In the genomic region with DNA sequence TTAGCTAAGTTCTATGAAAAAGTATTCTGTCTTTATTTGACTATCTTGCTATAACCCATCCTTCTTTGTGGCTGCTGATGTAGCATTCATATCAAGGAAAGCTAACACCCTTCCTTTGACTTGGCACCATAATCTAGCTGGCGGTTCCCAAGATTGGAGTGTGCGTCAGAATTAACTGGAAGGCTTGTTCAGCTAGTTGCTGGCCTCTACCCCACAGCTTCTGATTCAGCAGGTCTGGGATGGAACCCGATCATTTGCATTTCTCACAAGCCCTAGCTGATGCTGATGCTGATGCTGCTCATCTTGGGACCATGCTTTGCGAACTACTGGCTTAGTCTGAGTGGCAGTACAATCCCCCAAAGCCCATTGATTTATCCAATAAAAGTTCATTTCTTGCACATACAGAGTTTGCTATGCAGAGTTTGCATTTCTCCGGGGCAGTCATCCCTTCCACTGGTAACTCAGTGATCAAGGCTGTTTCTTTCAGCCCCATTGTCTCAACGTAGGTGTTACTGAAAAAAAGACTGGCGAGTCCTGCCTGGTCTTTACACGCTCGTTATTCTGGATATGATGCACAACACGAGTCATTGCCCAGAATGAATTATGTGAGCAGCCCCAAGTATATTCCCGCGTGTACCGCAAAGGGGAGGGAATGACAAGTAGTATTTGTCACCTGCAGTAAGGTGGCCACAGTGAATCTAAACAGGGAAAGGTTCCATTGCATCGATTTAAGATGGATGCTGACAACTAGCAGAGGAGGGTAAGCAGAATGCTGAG, we compare ENCODE assay signal across 19 cellular contexts.
DNase-seq lines count a peak whose midpoint lies in the region; ATAC-seq and TF ChIP-seq lines count a peak whose summit lies in the region.
"Had no signal": no experiment of that assay in that cellular context is flagged by ENCODE, and none has a peak within 500 bp of the region (broad histone marks: within the 10 kb centered on the region; RNA-seq: fewer than 3 reads in every experiment).

No MANE protein-coding gene starts in this region.

- no peaks in the 10 kb centered on the region for H3K36me3 Mint-ChIP-seq in activated CD4-positive, alpha-beta T cell treated with anti-CD3 and anti-CD28 coated beads, Interleukin-2, amount 10 ng/mL, durations not matched to agents 24 days and 14 days (ENCODE audit: low read depth)
- H3K36me3 Mint-ChIP-seq in endodermal cell (ENCODE audit: low read depth): peaks cover 65% of the 10 kb centered on the region

- H3K9me3 Mint-ChIP-seq in activated CD4-positive, alpha-beta T cell treated with anti-CD3 and anti-CD28 coated beads, Interleukin-2, amount 10 ng/mL, durations not matched to agents 24 days and 14 days: no peaks in the 10 kb centered on the region
- no peaks in the 10 kb centered on the region for H3K9me3 Mint-ChIP-seq in endodermal cell
- H3K9me3 Mint-ChIP-seq: activated T-cell treated with anti-CD3 and anti-CD28 coated beads, Interleukin-2, amount 50 U/mL, for 4 hours; CD4-positive, alpha-beta T cell had no signal

- no peak overlapping the region for H3K4me3 Mint-ChIP-seq in activated CD4-positive, alpha-beta T cell treated with anti-CD3 and anti-CD28 coated beads, Interleukin-2, amount 10 ng/mL, durations not matched to agents 24 days and 14 days
- no peak overlapping the region for H3K4me3 Mint-ChIP-seq in endodermal cell
- H3K4me3 Mint-ChIP-seq: activated T-cell treated with anti-CD3 and anti-CD28 coated beads, Interleukin-2, amount 50 U/mL, for 4 hours; CD4-positive, alpha-beta T cell had no signal

- no peak for DNase-seq in activated CD4-positive, alpha-beta T cell treated with anti-CD3 and anti-CD28 coated beads, Interleukin-2, amount 10 ng/mL, durations not matched to agents 24 days and 14 days
- DNase-seq in activated CD4-positive, alpha-beta T cell treated with anti-CD3 and anti-CD28 coated beads, Interleukin-2, amount 50 U/mL, for 4 hours: no peak
- DNase-seq in endodermal cell (peak; percentile 15), prostate gland (ENCODE audit: low spot score) (no peak), HAP-1 (ENCODE audit: low spot score in 2 of 2) (no peak), GM10266 (ENCODE audit: extremely low spot score) (no peak), NCI-H1417 (lab: John Stamatoyannopoulos, UW) (no peak)
- DNase-seq: activated T-cell treated with anti-CD3 and anti-CD28 coated beads, Interleukin-2, amount 50 U/mL, for 4 hours; adrenal gland; CD4-positive, alpha-beta T cell; kidney glomerular epithelial cell; NCI-H2029; ovary; SW 1271 had no signal

- no peak for TF ChIP-seq POLR2A in prostate gland (IDR thresholded peaks at IDR 0.05)

- H3K36me3 ChIP-seq in endodermal cell (ENCODE audit: control insufficient read depth, insufficient read depth, low read length): peaks cover 81% of the 10 kb centered on the region
- no peaks in the 10 kb centered on the region for H3K36me3 ChIP-seq in prostate gland
- no peaks in the 10 kb centered on the region for H3K36me3 ChIP-seq in HAP-1 (replicated peaks)
- H3K36me3 ChIP-seq: adrenal gland, ovary had no signal

- no peaks in the 10 kb centered on the region for H3K4me1 Mint-ChIP-seq in activated CD4-positive, alpha-beta T cell treated with anti-CD3 and anti-CD28 coated beads, Interleukin-2, amount 10 ng/mL, durations not matched to agents 24 days and 14 days
- H3K4me1 Mint-ChIP-seq in endodermal cell: peaks cover 11% of the 10 kb centered on the region

- H3K4me1 ChIP-seq in endodermal cell (ENCODE audit: control insufficient read depth, insufficient read depth, low read length): peaks cover 9% of the 10 kb centered on the region
- no peaks in the 10 kb centered on the region for H3K4me1 ChIP-seq in prostate gland (replicated peaks)
- peaks cover 1% of the 10 kb centered on the region; the same call in 1 of the 2 replicates for H3K4me1 ChIP-seq in HAP-1

- TF ChIP-seq CTCF in endodermal cell (conservative IDR thresholded peaks at IDR 0.05) (no peak), prostate gland (IDR thresholded peaks at IDR 0.05) (no peak), GM10266 (IDR thresholded peaks at IDR 0.05; ENCODE audit: control insufficient read depth, insufficient read depth, low read depth, missing control alignments) (no peak)

- H3K4me3 ChIP-seq in endodermal cell (ENCODE audit: low read length) (no peak overlapping the region), prostate gland (no peak overlapping the region), HAP-1 (no peak overlapping the region)
- H3K4me3 ChIP-seq: A549, adrenal gland, ovary, suprapubic skin had no signal

- peak; percentile 40 for ATAC-seq in HG02763 (IDR thresholded peaks at IDR 0.05; ENCODE audit: unreplicated experiment)
- ATAC-seq: A549, Panc1 had no signal

- H3K27me3 Mint-ChIP-seq in activated CD4-positive, alpha-beta T cell treated with anti-CD3 and anti-CD28 coated beads, Interleukin-2, amount 10 ng/mL, durations not matched to agents 24 days and 14 days: peaks cover 14% of the 10 kb centered on the region
- H3K27me3 Mint-ChIP-seq in endodermal cell (ENCODE audit: insufficient read depth): no peaks in the 10 kb centered on the region

- intact Hi-C loops in activated CD4-positive, alpha-beta T cell treated with anti-CD3 and anti-CD28 coated beads, Interleukin-2, amount 10 ng/mL, durations not matched to agents 24 days and 14 days (cut with micrococcal nuclease): no loop called here
- intact Hi-C loops in prostate gland (cut with DNase I): loop anchor here (10.0 kb wide), 1 partner anchor 176 kb away; no protein-coding TSS in a partner anchor

- no peak overlapping the region for H3K9ac ChIP-seq in endodermal cell (ENCODE audit: extremely low read depth, low read length, poor library complexity, severe bottlenecking)

- WGBS in endodermal cell (ENCODE audit: insufficient coverage in 1 of 2, insufficient read length in 1 of 2), 2 experiments: 95 to 98% methylated on average over 13 to 14 of the region's 14 CpGs
- 83% methylated on average over 14 of the region's 14 CpGs for WGBS in prostate gland

- H3K27me3 ChIP-seq in endodermal cell (ENCODE audit: control insufficient read depth, insufficient read depth, low read length, poor library complexity, severe bottlenecking) (no peaks in the 10 kb centered on the region), prostate gland (replicated peaks; ENCODE audit: insufficient read depth) (no peaks in the 10 kb centered on the region), HAP-1 (ENCODE audit: low read depth) (no peaks in the 10 kb centered on the region)
- H3K27me3 ChIP-seq: adrenal gland, ovary, suprapubic skin had no signal

- peak overlapping the region; percentile 18 for H3K27ac Mint-ChIP-seq in activated CD4-positive, alpha-beta T cell treated with anti-CD3 and anti-CD28 coated beads, Interleukin-2, amount 10 ng/mL, durations not matched to agents 24 days and 14 days
- peak overlapping the region; percentile 17 for H3K27ac Mint-ChIP-seq in endodermal cell
- H3K27ac Mint-ChIP-seq: CD4-positive, alpha-beta T cell had no signal

- in situ Hi-C loops in HAP-1 (cut with MboI; ENCODE audit: low sequenced_read_pairs): no loop called here

- H3K27ac ChIP-seq in endodermal cell (ENCODE audit: low read depth, low read length) (no peak overlapping the region), prostate gland (peak overlapping the region; percentile 82 to 87)
- H3K27ac ChIP-seq: adrenal gland, ovary, suprapubic skin, VCaP had no signal

- no peaks in the 10 kb centered on the region for H3K9me3 ChIP-seq in endodermal cell (ENCODE audit: control insufficient read depth, low read length)
- H3K9me3 ChIP-seq in prostate gland: no peaks in the 10 kb centered on the region
- no peaks in the 10 kb centered on the region for H3K9me3 ChIP-seq in HAP-1
- H3K9me3 ChIP-seq: A549, adrenal gland, ovary, suprapubic skin had no signal
